Comparison of ENCODE assay signal across 24 cellular contexts in the genomic region with DNA sequence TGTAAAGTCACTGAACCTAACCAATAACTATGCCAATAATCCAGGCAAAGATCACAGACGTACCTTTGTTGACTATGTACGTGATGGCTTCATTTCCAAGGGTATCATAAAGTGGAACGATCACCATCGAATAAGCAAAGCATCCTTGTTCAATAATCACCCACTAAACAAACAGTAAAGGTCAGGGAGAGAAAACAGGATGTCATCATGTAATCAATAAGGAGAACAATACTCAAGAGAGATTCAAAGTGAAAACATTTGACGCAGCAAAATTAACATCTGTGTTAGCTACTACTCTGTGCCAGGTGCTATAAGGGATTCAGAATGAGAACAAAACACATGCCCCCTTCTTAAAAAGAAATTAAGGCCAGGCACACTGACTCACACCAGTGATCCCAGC. TPM values are rescaled to one million over a fixed set of nuclear protein-coding genes. Genes with fewer than 3 reads are reported as not detected.
DNase-seq lines count a peak whose midpoint lies in the region; TF ChIP-seq lines count a peak whose summit lies in the region.
"Had no signal": no experiment of that assay in that cellular context is flagged by ENCODE, and none has a peak within 500 bp of the region (broad histone marks: within the 10 kb centered on the region; RNA-seq: fewer than 3 reads in every experiment).

No MANE protein-coding gene starts in this region.

- no peaks in the 10 kb centered on the region for H3K79me2 ChIP-seq in KMS-11 (ENCODE audit: insufficient read depth, low read depth)

- H3K9me3 ChIP-seq in liver (ENCODE audit: control insufficient read depth in 4 of 4, low read length in 3 of 4) (no peaks in the 10 kb centered on the region), subcutaneous abdominal adipose tissue (ENCODE audit: control insufficient read depth in 5 of 5, low read length in 5 of 5) (no peaks in the 10 kb centered on the region)
- H3K9me3 ChIP-seq: BE2C had no signal

- H3K36me3 ChIP-seq in KMS-11 (ENCODE audit: insufficient read depth) (no peaks in the 10 kb centered on the region), liver (ENCODE audit: control insufficient read depth in 4 of 4, insufficient read depth in 3 of 4, low read depth in 1 of 4, low read length in 3 of 4) (peaks cover 5 to 66% (median 62%) of the 10 kb centered on the region in 4 donors), subcutaneous abdominal adipose tissue (ENCODE audit: control insufficient read depth in 5 of 5, insufficient read depth in 5 of 5, low read length in 5 of 5) (peaks cover 40 to 74% (median 56%) of the 10 kb centered on the region in 5 donors)
- H3K36me3 ChIP-seq: BE2C had no signal

- DNase-seq in NCI-H748 (lab: John Stamatoyannopoulos, UW; ENCODE audit: unreplicated experiment) (peak; percentile 36), NCI-H748 treated with DMSO at 0.1 percent for 48 hours (lab: John Stamatoyannopoulos, UW) (no peak), cerebellar nuclear complex (lab: John Stamatoyannopoulos, UW) (no peak), NCI-H82 (lab: John Stamatoyannopoulos, UW) (no peak)
- DNase-seq: ACHN; BE2C; CD8-positive, alpha-beta memory T cell; DMS79 treated with DMSO at 0.1 percent for 48 hours; GF-D8; GM23248; H9; IMR-90; KG1; NCI-H1048; NCI-H1417; NCI-H1694; NCI-H2029 treated with DMSO at 0.1 percent for 48 hours; NCI-H526 treated with DMSO at 0.1 percent for 48 hours; NK-92 treated with Interleukin-12 subunit alpha and Interleukin-12 subunit beta, amount 100 ng/mL, for 24 hours; PC-3 had no signal

- TF ChIP-seq CTCF in KMS-11 (conservative IDR thresholded peaks at IDR 0.05; ENCODE audit: low read depth, low read length) (no peak), liver (IDR thresholded peaks at IDR 0.05; ENCODE audit: low read depth, low read length, missing input control) (no peak)

- H4K20me1 ChIP-seq in KMS-11 (ENCODE audit: insufficient read depth): no peaks in the 10 kb centered on the region

- no peaks in the 10 kb centered on the region for H3K27me3 ChIP-seq in KMS-11 (ENCODE audit: insufficient read depth, low read depth)
- H3K27me3 ChIP-seq in liver (ENCODE audit: control insufficient read depth in 4 of 4, insufficient read depth in 4 of 4, low read length in 3 of 4): no peaks in the 10 kb centered on the region
- H3K27me3 ChIP-seq in subcutaneous abdominal adipose tissue (ENCODE audit: control insufficient read depth in 5 of 5, insufficient read depth in 4 of 5, low read length in 5 of 5): no peaks in the 10 kb centered on the region
- H3K27me3 ChIP-seq: BE2C had no signal

- WGBS in liver: 33% methylated on average over 5 of the region's 5 CpGs

- TF ChIP-seq RAD21 in liver (IDR thresholded peaks at IDR 0.05): no peak

- 0 out of 2 replicates have a peak overlapping the region, but pooled peaks have one; percentile 4 for H3K27ac ChIP-seq in KMS-11
- H3K27ac ChIP-seq in liver (ENCODE audit: low read depth in 1 of 2, low read length in 2 of 2): peak overlapping the region in 1 of 2 donors; percentile 11
- H3K27ac ChIP-seq in subcutaneous abdominal adipose tissue (ENCODE audit: low read depth, low read length): peak overlapping the region; percentile 26
- H3K27ac ChIP-seq: 22Rv1, GM23248 had no signal

- H3K4me3 ChIP-seq in KMS-11 (IDR thresholded peaks at IDR 0.05; ENCODE audit: insufficient read depth, low read depth, low read length) (no peak overlapping the region), liver (ENCODE audit: low read depth in 1 of 3, low read length in 3 of 3) (no peak overlapping the region), subcutaneous abdominal adipose tissue (ENCODE audit: low read depth in 1 of 5, low read length in 5 of 5) (no peak overlapping the region)
- H3K4me3 ChIP-seq: GM23248 had no signal

- H3K4me2 ChIP-seq in KMS-11: peak overlapping the region; percentile 20

- H3K4me1 ChIP-seq in KMS-11 (ENCODE audit: low read depth, poor library complexity, severe bottlenecking): peaks cover 23% of the 10 kb centered on the region
- peaks cover 2 to 21% (median 16%) of the 10 kb centered on the region in 4 donors for H3K4me1 ChIP-seq in liver (ENCODE audit: control insufficient read depth in 4 of 4, insufficient read depth in 4 of 4, low read length in 3 of 4)
- peaks cover 0 to 22% (median 11%) of the 10 kb centered on the region in 5 donors for H3K4me1 ChIP-seq in subcutaneous abdominal adipose tissue (ENCODE audit: control insufficient read depth in 5 of 5, insufficient read depth in 5 of 5, low read length in 5 of 5)
- H3K4me1 ChIP-seq: BE2C had no signal

- no peak overlapping the region for H3K9ac ChIP-seq in KMS-11
- no peak overlapping the region for H3K9ac ChIP-seq in liver (ENCODE audit: low read depth in 1 of 2, low read length in 2 of 2)
- H3K9ac ChIP-seq in subcutaneous abdominal adipose tissue (ENCODE audit: low read length in 5 of 5): peak overlapping the region in 1 of 5 donors; percentile 49
- H3K9ac ChIP-seq: GM23248 had no signal

- H2AFZ ChIP-seq in KMS-11 (ENCODE audit: low read depth): no peak overlapping the region
- H2AFZ ChIP-seq: GM23248 had no signal

TF ChIP-seq in liver, 16 proteins besides CTCF, POLR2A, EP300 and RAD21:
- no peak for TF ChIP-seq ZBTB33 (IDR thresholded peaks at IDR 0.05)
- TF ChIP-seq FOXA1 (IDR thresholded peaks at IDR 0.05): no peak
- peak; percentile 44 for TF ChIP-seq ATF3 (IDR thresholded peaks at IDR 0.05)
- peak; percentile 21 to 39 for TF ChIP-seq HNF4A (conservative IDR thresholded peaks at IDR 0.05)
- no peak for TF ChIP-seq YY1 (IDR thresholded peaks at IDR 0.05)
- peak in 1 of 2 donors; percentile 5 for TF ChIP-seq JUND (IDR thresholded peaks at IDR 0.05)
- peak; percentile 13 to 31 for TF ChIP-seq RXRA (IDR thresholded peaks at IDR 0.05)
- peak; percentile 27 for TF ChIP-seq NR2F2 (IDR thresholded peaks at IDR 0.05)
- TF ChIP-seq, protein P1, sequence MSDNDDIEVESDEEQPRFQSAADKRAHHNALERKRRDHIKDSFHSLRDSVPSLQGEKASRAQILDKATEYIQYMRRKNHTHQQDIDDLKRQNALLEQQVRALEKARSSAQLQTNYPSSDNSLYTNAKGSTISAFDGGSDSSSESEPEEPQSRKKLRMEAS (IDR thresholded peaks at IDR 0.05): no peak
- TF ChIP-seq HNF4G (IDR thresholded peaks at IDR 0.05): no peak
- TF ChIP-seq TAF1 (conservative IDR thresholded peaks at IDR 0.05): no peak
- peak; percentile 24 for TF ChIP-seq SP1 (IDR thresholded peaks at IDR 0.05)
- no peak for TF ChIP-seq EGR1 (IDR thresholded peaks at IDR 0.05; ENCODE audit: low read depth in 2 of 2)
- peak; percentile 45 for TF ChIP-seq FOXA2 (IDR thresholded peaks at IDR 0.05)
- TF ChIP-seq GABPA (IDR thresholded peaks at IDR 0.05 in 1 of 2, conservative IDR thresholded peaks at IDR 0.05 in 1 of 2): no peak
- no peak for TF ChIP-seq REST (IDR thresholded peaks at IDR 0.05)

RNA-seq across cellular contexts. Expression of gene CENPU, which starts 42.9 kb away (rescaled TPM):
- 10 to 100 TPM in 1 of 2 donors, 1 to 10 TPM in 1; 1.3 to 22.0 TPM for total RNA-seq in liver
- polyA plus RNA-seq in liver: 1 to 10 TPM; 1.2 to 2.4 TPM

RNA-seq across cellular contexts. Expression of gene ACSL1, which starts 48.9 kb away (rescaled TPM):
- total RNA-seq in liver: 1,000 to 10,000 TPM in 1 of 2 donors, 100 to 1,000 TPM in 1; 210 to 2,226 TPM
- 1,000 to 10,000 TPM in 1 of 2 donors, 100 to 1,000 TPM in 1; 704 to 1,052 TPM for polyA plus RNA-seq in liver
